Comparison of ENCODE assay signal across 15 cellular contexts in the genomic region with DNA sequence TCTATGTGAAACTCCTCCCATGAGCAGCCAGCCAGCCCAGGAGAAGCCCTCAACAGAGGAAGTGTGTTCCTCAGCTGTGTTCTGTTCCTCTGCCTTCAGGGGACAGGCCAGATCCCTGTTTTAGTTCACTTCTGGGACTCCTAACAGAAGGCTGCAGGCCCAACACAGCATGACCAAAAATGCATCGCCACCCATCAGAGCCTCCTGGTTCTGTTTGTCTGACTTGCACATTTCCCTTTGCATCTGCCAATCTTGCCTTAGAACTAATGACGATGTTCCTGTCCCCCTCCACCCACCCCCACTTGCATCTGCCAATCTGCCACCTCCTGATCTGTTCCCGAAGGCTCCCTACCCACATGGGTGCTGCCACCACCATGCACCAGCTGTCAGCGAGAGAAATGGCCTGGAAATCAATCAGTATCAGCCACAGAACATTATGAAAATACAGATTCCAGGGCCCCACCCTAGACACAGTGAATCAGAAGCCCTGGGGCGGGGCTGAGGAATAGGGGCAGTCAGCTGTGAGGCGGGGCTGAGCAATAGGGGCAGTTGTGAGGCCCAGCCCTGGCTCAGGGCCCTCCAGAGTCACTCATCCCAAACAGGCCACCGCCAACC. TPM values are rescaled to one million over a fixed set of nuclear protein-coding genes. Genes with fewer than 3 reads are reported as not detected.
A peak's percentile ranks its signal among the peaks of the same experiment; 100 is the strongest.
DNase-seq lines count a peak whose midpoint lies in the region; ATAC-seq and TF ChIP-seq lines count a peak whose summit lies in the region.
"Had no signal": no experiment of that assay in that cellular context is flagged by ENCODE, and none has a peak within 500 bp of the region (broad histone marks: within the 10 kb centered on the region; RNA-seq: fewer than 3 reads in every experiment).

No MANE protein-coding gene starts in this region.

- POLR2A ChIA-PET in CD8-positive, alpha-beta memory T cell (lab: Charles Lee), result interaction anchor here (0.7 to 1.6 kb wide), 2 partner anchors 32 to 51 kb away, joined by 3 to 4 read pairs; no protein-coding TSS in a partner anchor

- H2AFZ ChIP-seq in Loucy (ENCODE audit: low read length), result peak overlapping the region; percentile 81; the same call in 1 of the 2 replicates
- no peak overlapping the region for H2AFZ ChIP-seq in osteoblast (ENCODE audit: low read length)

- peak overlapping the region; percentile 33 to 95 (median 91) for H3K4me3 Mint-ChIP-seq in CD8-positive, alpha-beta memory T cell
- peak overlapping the region; percentile 91 for H3K4me3 Mint-ChIP-seq in central memory CD8-positive, alpha-beta T cell
- H3K4me3 Mint-ChIP-seq in immature natural killer cell, result no peak overlapping the region
- H3K4me3 Mint-ChIP-seq: CD14-positive monocyte, WTC11 had no signal

- H3K9me2 ChIP-seq in Loucy (replicated peaks; ENCODE audit: low read depth, low read length), result no peaks in the 10 kb centered on the region

- no peaks in the 10 kb centered on the region for H3K9me3 Mint-ChIP-seq in CD8-positive, alpha-beta memory T cell
- H3K9me3 Mint-ChIP-seq in central memory CD8-positive, alpha-beta T cell, result no peaks in the 10 kb centered on the region
- H3K9me3 Mint-ChIP-seq in immature natural killer cell, result no peaks in the 10 kb centered on the region
- H3K9me3 Mint-ChIP-seq: activated naive CD4-positive, alpha-beta T cell treated with anti-CD3 and anti-CD28 coated beads, Interleukin-2, amount 10 ng/mL, durations not matched to agents 7 days and 5 days; WTC11 had no signal

- H3K27me3 ChIP-seq in CD8-positive, alpha-beta memory T cell (ENCODE audit: insufficient read depth, low read length, poor library complexity, severe bottlenecking), result no peaks in the 10 kb centered on the region
- H3K27me3 ChIP-seq in Loucy (ENCODE audit: insufficient read depth, low read length, poor library complexity, severe bottlenecking) (no peaks in the 10 kb centered on the region), osteoblast (ENCODE audit: insufficient read depth, low read length) (no peaks in the 10 kb centered on the region)

- H3K4me1 ChIP-seq in CD8-positive, alpha-beta memory T cell (ENCODE audit: insufficient read depth, low read length), result peaks cover 35% of the 10 kb centered on the region
- H3K4me1 ChIP-seq in Loucy (ENCODE audit: insufficient read depth, low read length, poor library complexity, severe bottlenecking) (peaks cover 36% of the 10 kb centered on the region), osteoblast (ENCODE audit: insufficient read depth, low read length) (no peaks in the 10 kb centered on the region)

- H3K4me3 ChIP-seq in CD8-positive, alpha-beta memory T cell (ENCODE audit: low read length), result no peak overlapping the region
- peak overlapping the region; percentile 71 for H3K4me3 ChIP-seq in Loucy (ENCODE audit: low read length, poor library complexity, severe bottlenecking)
- no peak overlapping the region for H3K4me3 ChIP-seq in osteoblast (ENCODE audit: insufficient read depth, low read length)
- H3K4me3 ChIP-seq: mucosa of descending colon had no signal

- peak overlapping the region; percentile 90 for H3K4me2 ChIP-seq in Loucy (ENCODE audit: low read depth, low read length, poor library complexity, severe bottlenecking)
- H3K4me2 ChIP-seq in osteoblast (ENCODE audit: insufficient read depth, low read length), result no peak overlapping the region

- H3K9me3 ChIP-seq in CD8-positive, alpha-beta memory T cell (ENCODE audit: low read length), result no peaks in the 10 kb centered on the region
- no peaks in the 10 kb centered on the region for H3K9me3 ChIP-seq in Loucy (ENCODE audit: insufficient read depth, low read depth, low read length)
- H3K9me3 ChIP-seq in osteoblast (ENCODE audit: low read depth, low read length), result no peaks in the 10 kb centered on the region
- H3K9me3 ChIP-seq: mucosa of descending colon had no signal

- no peaks in the 10 kb centered on the region for H3K36me3 ChIP-seq in CD8-positive, alpha-beta memory T cell (ENCODE audit: insufficient read depth, low read length)
- H3K36me3 ChIP-seq in Loucy (ENCODE audit: insufficient read depth, low read length) (peaks cover 14% of the 10 kb centered on the region; the same call in 1 of the 2 replicates), osteoblast (ENCODE audit: insufficient read depth, low read length) (peaks cover 2% of the 10 kb centered on the region)

- peaks cover 0 to 8% (median 0%) of the 10 kb centered on the region in 3 donors for H3K36me3 Mint-ChIP-seq in CD8-positive, alpha-beta memory T cell
- H3K36me3 Mint-ChIP-seq in central memory CD8-positive, alpha-beta T cell (ENCODE audit: insufficient read depth), result peaks cover 8% of the 10 kb centered on the region
- H3K36me3 Mint-ChIP-seq in immature natural killer cell, result peaks cover 0 to 4% (median 3%) of the 10 kb centered on the region in 3 donors

- H3K27me3 Mint-ChIP-seq in CD8-positive, alpha-beta memory T cell, result no peaks in the 10 kb centered on the region
- H3K27me3 Mint-ChIP-seq in central memory CD8-positive, alpha-beta T cell, result no peaks in the 10 kb centered on the region
- H3K27me3 Mint-ChIP-seq in immature natural killer cell (ENCODE audit: low read depth in 3 of 3), result peaks cover 2 to 6% (median 2%) of the 10 kb centered on the region in 3 donors

- no peak for ATAC-seq in central memory CD8-positive, alpha-beta T cell (replicated peaks; ENCODE audit: extremely low read depth, poor library complexity, severe bottlenecking)
- no peak for ATAC-seq in GM21367 (IDR thresholded peaks at IDR 0.05; ENCODE audit: unreplicated experiment)
- ATAC-seq: mucosa of descending colon, WTC11 had no signal

- CTCF ChIA-PET in CD8-positive, alpha-beta memory T cell (lab: Charles Lee), result interaction anchor here (0.6 to 1.4 kb wide), 6 partner anchors 9 to 759 kb away, joined by 3 to 4 read pairs (median 3); no protein-coding TSS in a partner anchor

- TF ChIP-seq CTCF in Loucy (conservative IDR thresholded peaks at IDR 0.05; ENCODE audit: low read length), result no peak
- no peak for TF ChIP-seq CTCF in osteoblast (IDR thresholded peaks at IDR 0.05; ENCODE audit: extremely low read depth, low read depth, low read length)

- no peak overlapping the region for H3K27ac ChIP-seq in CD8-positive, alpha-beta memory T cell (ENCODE audit: low read depth, low read length)
- no peak overlapping the region for H3K27ac ChIP-seq in osteoblast (ENCODE audit: low read depth, low read length)

- H3K79me2 ChIP-seq in Loucy (ENCODE audit: insufficient read depth, low read length), result peaks cover 23% of the 10 kb centered on the region
- no peaks in the 10 kb centered on the region for H3K79me2 ChIP-seq in osteoblast (ENCODE audit: insufficient read depth, low read length)

- H3F3A ChIP-seq in Loucy (ENCODE audit: low read depth), result no peaks in the 10 kb centered on the region

- H3K4me1 Mint-ChIP-seq in CD8-positive, alpha-beta memory T cell, result peaks cover 25 to 50% (median 32%) of the 10 kb centered on the region in 3 donors
- peaks cover 49% of the 10 kb centered on the region for H3K4me1 Mint-ChIP-seq in central memory CD8-positive, alpha-beta T cell
- H3K4me1 Mint-ChIP-seq in immature natural killer cell, result peaks cover 11 to 14% of the 10 kb centered on the region in 2 donors
- H3K4me1 Mint-ChIP-seq: CD14-positive monocyte had no signal

- no peak for DNase-seq in CD8-positive, alpha-beta memory T cell
- DNase-seq in central memory CD8-positive, alpha-beta T cell (ENCODE audit: low spot score in 2 of 2), result no peak
- peak; percentile 89 for DNase-seq in osteoblast (ENCODE audit: insufficient read length, low spot score, missing footprints)
- DNase-seq in NCI-H1105 (lab: John Stamatoyannopoulos, UW), result no peak
- no peak for DNase-seq in immature natural killer cell
- DNase-seq: activated CD8-positive, alpha-beta memory T cell treated with anti-CD3 and anti-CD28 coated beads, Interleukin-2, amount 50 U/mL, for 48 hours; activated naive CD4-positive, alpha-beta T cell treated with anti-CD3 and anti-CD28 coated beads, Interleukin-2, amount 10 ng/mL, durations not matched to agents 7 days and 5 days; kidney; mucosa of descending colon; NCI-H345; posterior cingulate gyrus had no signal

- H4K20me1 ChIP-seq in Loucy (ENCODE audit: insufficient read depth, low read length, poor library complexity, severe bottlenecking), result no peaks in the 10 kb centered on the region
- H4K20me1 ChIP-seq in osteoblast (ENCODE audit: insufficient read depth, low read length), result peaks cover 3% of the 10 kb centered on the region

- H3K9ac ChIP-seq in Loucy (ENCODE audit: low read depth, low read length, poor library complexity, severe bottlenecking), result peak overlapping the region; percentile 74

- H3K27ac Mint-ChIP-seq in CD8-positive, alpha-beta memory T cell, result peak overlapping the region; percentile 6 to 87 (median 53)
- H3K27ac Mint-ChIP-seq in central memory CD8-positive, alpha-beta T cell (ENCODE audit: low read depth), result peak overlapping the region; percentile 38
- no peak overlapping the region for H3K27ac Mint-ChIP-seq in immature natural killer cell
- H3K27ac Mint-ChIP-seq: activated naive CD4-positive, alpha-beta T cell treated with anti-CD3 and anti-CD28 coated beads, Interleukin-2, amount 10 ng/mL, durations not matched to agents 7 days and 5 days; CD14-positive monocyte; WTC11 had no signal

RNA-seq across cellular contexts. Expression of gene FAM168B, which starts 51.0 kb away (rescaled TPM):
- 10 to 100 TPM; 93.1 to 97.6 TPM for total RNA-seq in CD8-positive, alpha-beta memory T cell
- 40.4 TPM for polyA plus RNA-seq in CD8-positive, alpha-beta memory T cell
- total RNA-seq in osteoblast, result 100 and 117 TPM in 2 replicates
- 10 to 100 TPM; 20.3 to 47.0 (median 23.6) TPM for polyA plus RNA-seq in immature natural killer cell

Comparison
In these comparisons a context has a peak if more than half of its experiments do, and no peak if none do; other contexts are left out.
1. H3K27ac Mint-ChIP-seq: peak in CD8-positive, alpha-beta memory T cell (8 of 8) and central memory CD8-positive, alpha-beta T cell (single experiment); none in immature natural killer cell (0 of 6).
2. H3K4me3 Mint-ChIP-seq: peak in CD8-positive, alpha-beta memory T cell (7 of 7) and central memory CD8-positive, alpha-beta T cell (single experiment); none in immature natural killer cell (0 of 5).